8 cellular contexts compared by ENCODE assay signal in genomic region chr7:3301831-3302618, GRCh38. TPM values are rescaled to one million over a fixed set of nuclear protein-coding genes. Genes with fewer than 3 reads are reported as not detected.
DNase-seq lines count a peak whose midpoint lies in the region; ATAC-seq and TF ChIP-seq lines count a peak whose summit lies in the region.

No MANE protein-coding gene starts in this region.

- CTCF ChIA-PET in CD8-positive, alpha-beta memory T cell (lab: Charles Lee): interaction anchor here (0.7 to 2.0 kb wide), 5 partner anchors 9 to 596 kb away, joined by 3 to 7 read pairs (median 4); no protein-coding TSS in a partner anchor
- CTCF ChIA-PET in activated CD4-positive, alpha-beta memory T cell treated with anti-CD3 and anti-CD28 coated beads, Interleukin-2, amount 10 ng/mL, durations not matched to agents 7 days and 5 days (lab: Charles Lee): interaction anchor here (1.0 to 1.4 kb wide), 3 partner anchors 132 to 438 kb away, joined by 3 to 6 read pairs (median 4); no protein-coding TSS in a partner anchor

- H3K27ac ChIP-seq in CD8-positive, alpha-beta memory T cell (ENCODE audit: low read depth, low read length): no peak overlapping the region

- peaks cover 19 to 46% of the 10 kb centered on the region in 2 donors for H3K27me3 Mint-ChIP-seq in CD8-positive, alpha-beta memory T cell
- H3K27me3 Mint-ChIP-seq in activated CD4-positive, alpha-beta memory T cell treated with anti-CD3 and anti-CD28 coated beads, Interleukin-2, amount 10 ng/mL, durations not matched to agents 7 days and 5 days: peaks cover 63% of the 10 kb centered on the region
- H3K27me3 Mint-ChIP-seq in neural crest cell (ENCODE audit: low read depth): peaks cover 35% of the 10 kb centered on the region

- TF ChIP-seq CTCF in fibroblast of the aortic adventitia (IDR thresholded peaks at IDR 0.05; ENCODE audit: insufficient read depth, low read length) (peak; percentile 26), neural crest cell (conservative IDR thresholded peaks at IDR 0.05) (peak; percentile 51), GM13976 (IDR thresholded peaks at IDR 0.05; ENCODE audit: borderline replicate concordance, control extremely low read depth, extremely low read depth, insufficient read depth, missing control alignments) (no peak)

- peak overlapping the region; percentile 60 for H3K4me3 ChIP-seq in CD8-positive, alpha-beta memory T cell (ENCODE audit: low read length)
- H3K4me3 ChIP-seq in fibroblast of the aortic adventitia (ENCODE audit: low read depth, low read length): peak overlapping the region; percentile 31

- no peak for ATAC-seq in HG03520 (IDR thresholded peaks at IDR 0.05; ENCODE audit: unreplicated experiment)
- ATAC-seq in HG02571 (IDR thresholded peaks at IDR 0.05; ENCODE audit: unreplicated experiment): no peak

- H3K9me3 ChIP-seq in CD8-positive, alpha-beta memory T cell (ENCODE audit: low read length): no peaks in the 10 kb centered on the region

- POLR2A ChIA-PET in CD8-positive, alpha-beta memory T cell (lab: Charles Lee): no interaction called here
- POLR2A ChIA-PET in activated CD4-positive, alpha-beta memory T cell treated with anti-CD3 and anti-CD28 coated beads, Interleukin-2, amount 10 ng/mL, durations not matched to agents 7 days and 5 days (lab: Charles Lee): interaction anchor here (1.2 kb wide), 1 partner anchor 10 kb away, joined by 3 read pairs; no protein-coding TSS in a partner anchor

- in situ Hi-C loops in GM13976 (cut with MboI; ENCODE audit: low sequenced_read_pairs, unreplicated experiment): no loop called here

- peak in 1 of 5 donors; percentile 12 for DNase-seq in CD8-positive, alpha-beta memory T cell
- DNase-seq in NCI-H1105 treated with DMSO at 0.1 percent for 48 hours (lab: John Stamatoyannopoulos, UW) (peak; percentile 51), fibroblast of the aortic adventitia (ENCODE audit: low read depth) (peak; percentile 23), neural crest cell (ENCODE audit: low read depth, low spot score) (peak; percentile 26), GM13976 (ENCODE audit: low spot score) (no peak)
- DNase-seq in activated CD4-positive, alpha-beta memory T cell treated with anti-CD3 and anti-CD28 coated beads, Interleukin-2, amount 10 ng/mL, durations not matched to agents 7 days and 5 days: no peak

- peaks cover 0 to 1% (median 0%) of the 10 kb centered on the region in 3 donors for H3K36me3 Mint-ChIP-seq in CD8-positive, alpha-beta memory T cell
- no peaks in the 10 kb centered on the region for H3K36me3 Mint-ChIP-seq in activated CD4-positive, alpha-beta memory T cell treated with anti-CD3 and anti-CD28 coated beads, Interleukin-2, amount 10 ng/mL, durations not matched to agents 7 days and 5 days (ENCODE audit: low read depth)
- no peaks in the 10 kb centered on the region for H3K36me3 Mint-ChIP-seq in neural crest cell (ENCODE audit: low read depth)

- peaks cover 10% of the 10 kb centered on the region for H3K4me1 ChIP-seq in CD8-positive, alpha-beta memory T cell (ENCODE audit: insufficient read depth, low read length)

- H3K27me3 ChIP-seq in CD8-positive, alpha-beta memory T cell (ENCODE audit: insufficient read depth, low read length, poor library complexity, severe bottlenecking): peaks cover 5% of the 10 kb centered on the region

- peaks cover 12 to 22% (median 12%) of the 10 kb centered on the region in 3 donors for H3K4me1 Mint-ChIP-seq in CD8-positive, alpha-beta memory T cell
- peaks cover 10% of the 10 kb centered on the region for H3K4me1 Mint-ChIP-seq in activated CD4-positive, alpha-beta memory T cell treated with anti-CD3 and anti-CD28 coated beads, Interleukin-2, amount 10 ng/mL, durations not matched to agents 7 days and 5 days
- peaks cover 17% of the 10 kb centered on the region for H3K4me1 Mint-ChIP-seq in neural crest cell

- H3K27ac Mint-ChIP-seq in CD8-positive, alpha-beta memory T cell: peak overlapping the region in 7 of 8 donors; percentile 58 to 82 (median 68)
- no peak overlapping the region for H3K27ac Mint-ChIP-seq in activated CD4-positive, alpha-beta memory T cell treated with anti-CD3 and anti-CD28 coated beads, Interleukin-2, amount 10 ng/mL, durations not matched to agents 7 days and 5 days
- H3K27ac Mint-ChIP-seq in neural crest cell (ENCODE audit: unreplicated experiment): peak overlapping the region; percentile 74

- no peaks in the 10 kb centered on the region for H3K36me3 ChIP-seq in CD8-positive, alpha-beta memory T cell (ENCODE audit: insufficient read depth, low read length)

- H3K4me3 Mint-ChIP-seq in CD8-positive, alpha-beta memory T cell: peak overlapping the region; percentile 76 to 91 (median 87)
- H3K4me3 Mint-ChIP-seq in activated CD4-positive, alpha-beta memory T cell treated with anti-CD3 and anti-CD28 coated beads, Interleukin-2, amount 10 ng/mL, durations not matched to agents 7 days and 5 days: peak overlapping the region; percentile 63
- H3K4me3 Mint-ChIP-seq in neural crest cell: peak overlapping the region; percentile 94

- no peaks in the 10 kb centered on the region for H3K9me3 Mint-ChIP-seq in CD8-positive, alpha-beta memory T cell
- H3K9me3 Mint-ChIP-seq in activated CD4-positive, alpha-beta memory T cell treated with anti-CD3 and anti-CD28 coated beads, Interleukin-2, amount 10 ng/mL, durations not matched to agents 7 days and 5 days: no peaks in the 10 kb centered on the region
- no peaks in the 10 kb centered on the region for H3K9me3 Mint-ChIP-seq in neural crest cell

RNA-seq across cellular contexts. Expression of gene SDK1, which starts 1.0 kb away (rescaled TPM):
- total RNA-seq in CD8-positive, alpha-beta memory T cell: under 1 TPM; 0.04 TPM
- not detected for polyA plus RNA-seq in CD8-positive, alpha-beta memory T cell
- total RNA-seq in activated CD4-positive, alpha-beta memory T cell treated with anti-CD3 and anti-CD28 coated beads, Interleukin-2, amount 10 ng/mL, durations not matched to agents 7 days and 5 days: under 1 TPM; 0.03 to 0.05 TPM
- total RNA-seq in fibroblast of the aortic adventitia (ENCODE audit: low replicate concordance) (0.27 TPM in 1 of 2 replicates, not detected in the other), neural crest cell (11.6 and 12.6 TPM in 2 replicates)

Comparison
In these comparisons a context has a peak if more than half of its experiments do, and no peak if none do; other contexts are left out.
1. DNase-seq: peak in NCI-H1105 treated with DMSO at 0.1 percent for 48 hours (single experiment), fibroblast of the aortic adventitia (single experiment) and neural crest cell (single experiment); none in activated CD4-positive, alpha-beta memory T cell treated with anti-CD3 and anti-CD28 coated beads, Interleukin-2, amount 10 ng/mL, durations not matched to agents 7 days and 5 days (single experiment) and GM13976 (single experiment).
2. Peak in every context shown above with its lines, with median percentiles within 50 percentile points of each other: H3K4me3 Mint-ChIP-seq.